ENCODE assay signal across 1 cellular context in genomic region chr1:20660363-20661234, GRCh38.
TF ChIP-seq lines count a peak whose summit lies in the region.

No MANE protein-coding gene starts in this region.

TF ChIP-seq in HepG2, 621 proteins besides CTCF, POLR2A, EP300 and RAD21 (continued from another document):
- TF ChIP-seq TEAD2 (CRISPR knock-in tag; IDR thresholded peaks at IDR 0.05) (no peak), ZNF558 (CRISPR knock-in tag; IDR thresholded peaks at IDR 0.05; ENCODE audit: borderline replicate concordance) (peak; percentile 92; the same call in 1 of the 2 replicates), CREB1 (IDR thresholded peaks at IDR 0.05) (no peak), CREB1 (CRISPR knock-in tag; IDR thresholded peaks at IDR 0.05) (no peak), AFF4 (CRISPR knock-in tag; IDR thresholded peaks at IDR 0.05) (no peak), ZNF597 (CRISPR knock-in tag; IDR thresholded peaks at IDR 0.05) (no peak), ZBTB10 (CRISPR knock-in tag; IDR thresholded peaks at IDR 0.05; ENCODE audit: borderline replicate concordance) (peak; percentile 15; the same call in 1 of the 2 replicates), YEATS4 (CRISPR knock-in tag; IDR thresholded peaks at IDR 0.05; ENCODE audit: borderline replicate concordance) (no peak), KDM5B (CRISPR knock-in tag; IDR thresholded peaks at IDR 0.05; ENCODE audit: borderline replicate concordance) (no peak), MEIS2 (CRISPR knock-in tag; IDR thresholded peaks at IDR 0.05) (peak; percentile 52; the same call in 1 of the 2 replicates), GZF1 (CRISPR knock-in tag; IDR thresholded peaks at IDR 0.05) (0 out of 2 replicates have a peak, but pooled peaks have one; percentile 26), ZNF337 (CRISPR knock-in tag; IDR thresholded peaks at IDR 0.05; ENCODE audit: borderline replicate concordance, low read depth) (no peak), ATF1 (CRISPR knock-in tag; IDR thresholded peaks at IDR 0.05) (no peak), PPARG (CRISPR knock-in tag; conservative IDR thresholded peaks at IDR 0.05) (no peak), IKZF4 (CRISPR knock-in tag; IDR thresholded peaks at IDR 0.05; ENCODE audit: borderline replicate concordance, low read depth, not compliant biosample characterization) (peak; percentile 4), MTERF4 (CRISPR knock-in tag; IDR thresholded peaks at IDR 0.05) (no peak), ADNP (CRISPR knock-in tag; IDR thresholded peaks at IDR 0.05) (no peak), AKNA (CRISPR knock-in tag; IDR thresholded peaks at IDR 0.05; ENCODE audit: borderline replicate concordance) (no peak)
TF ChIP-seq in HepG2: peak in this region for 20.
